In genomic region chr18:77086034-77086433, GRCh38 we compare ENCODE assay signal across 12 cellular contexts. TPM values are rescaled to one million over a fixed set of nuclear protein-coding genes. Genes with fewer than 3 reads are reported as not detected.
DNase-seq lines count a peak whose midpoint lies in the region; ATAC-seq, FAIRE-seq and TF ChIP-seq lines count a peak whose summit lies in the region.
"Had no signal": no experiment of that assay in that cellular context is flagged by ENCODE, and none has a peak within 500 bp of the region (broad histone marks: within the 10 kb centered on the region; RNA-seq: fewer than 3 reads in every experiment).

No MANE protein-coding gene starts in this region.

- CTCF ChIA-PET in activated naive CD4-positive, alpha-beta T cell treated with anti-CD3 and anti-CD28 coated beads, Interleukin-2, amount 10 ng/mL, durations not matched to agents 7 days and 5 days (lab: Charles Lee), result interaction anchor here (1.3 kb wide), 1 partner anchor 17 kb away, joined by 3 read pairs; no protein-coding TSS in a partner anchor

- no peak for DNase-seq in activated naive CD4-positive, alpha-beta T cell treated with anti-CD3 and anti-CD28 coated beads, Interleukin-2, amount 50 U/mL, for 72 hours (ENCODE audit: low spot score in 2 of 2)
- no peak for DNase-seq in activated naive CD4-positive, alpha-beta T cell treated with anti-CD3 and anti-CD28 coated beads, Interleukin-2, amount 10 ng/mL, durations not matched to agents 7 days and 5 days
- DNase-seq in ascending aorta (ENCODE audit: low spot score in 2 of 2) (peak in 1 of 2 donors; percentile 64), keratinocyte (ENCODE audit: low read depth, low spot score) (peak; percentile 97), GM19240 (ENCODE audit: insufficient read length, low spot score) (no peak), ureter (ENCODE audit: low spot score) (no peak)
- DNase-seq: C1 segment of cervical spinal cord, NCI-H2081 had no signal

- H3K27ac ChIP-seq in ascending aorta (peak overlapping the region; percentile 12 to 49), keratinocyte (ENCODE audit: control insufficient read depth, insufficient read depth, low read length) (peak overlapping the region; percentile 91), thymus (ENCODE audit: low read depth) (peak overlapping the region; percentile 2)
- H3K27ac ChIP-seq: cardiac muscle cell had no signal

- peaks cover 0 to 24% of the 10 kb centered on the region in 2 donors for H3K4me1 ChIP-seq in ascending aorta
- H3K4me1 ChIP-seq in keratinocyte (ENCODE audit: control insufficient read depth, extremely low read depth, insufficient read depth, low read length), result peaks cover 54% of the 10 kb centered on the region
- H3K4me1 ChIP-seq in thymus (ENCODE audit: control insufficient read depth, insufficient read depth, low read length), result no peaks in the 10 kb centered on the region

- peak overlapping the region; percentile 88 for H3K4me2 ChIP-seq in keratinocyte (ENCODE audit: control insufficient read depth, extremely low read depth, insufficient read depth, low read depth, low read length)

- intact Hi-C loops in ascending aorta (cut with DNase I), result loop anchor here (2.0 kb wide), 2 partner anchors 13 to 15 kb away; no protein-coding TSS in a partner anchor

- H3K4me1 Mint-ChIP-seq in activated naive CD4-positive, alpha-beta T cell treated with anti-CD3 and anti-CD28 coated beads, Interleukin-2, amount 10 ng/mL, durations not matched to agents 7 days and 5 days, result peaks cover 53% of the 10 kb centered on the region

- H3K4me3 ChIP-seq in ascending aorta, result peak overlapping the region in 1 of 2 donors; percentile 58
- peak overlapping the region in 2 of 3 experiments; percentile 18 to 59 for H3K4me3 ChIP-seq in keratinocyte (ENCODE audit: control insufficient read depth in 2 of 3, extremely low read depth in 1 of 3, insufficient read depth in 2 of 3, low read depth in 1 of 3, low read length in 3 of 3)
- H3K4me3 ChIP-seq in thymus (ENCODE audit: low read length), result no peak overlapping the region
- H3K4me3 ChIP-seq: cardiac muscle cell, lung had no signal

- H3K27me3 Mint-ChIP-seq in activated naive CD4-positive, alpha-beta T cell treated with anti-CD3 and anti-CD28 coated beads, Interleukin-2, amount 10 ng/mL, durations not matched to agents 7 days and 5 days, result no peaks in the 10 kb centered on the region

- H3K36me3 ChIP-seq in ascending aorta (no peaks in the 10 kb centered on the region), keratinocyte (ENCODE audit: control insufficient read depth in 2 of 2, extremely low read depth in 1 of 2, insufficient read depth in 2 of 2, low read length in 2 of 2) (peaks cover 0 to 2% of the 10 kb centered on the region in 2 experiments), thymus (ENCODE audit: control insufficient read depth, insufficient read depth) (no peaks in the 10 kb centered on the region)
- H3K36me3 ChIP-seq: cardiac muscle cell had no signal

- ATAC-seq in activated naive CD4-positive, alpha-beta T cell treated with anti-CD3 and anti-CD28 coated beads, Interleukin-2, amount 50 U/mL, for 72 hours, result peak; percentile 58 to 59
- no peak for ATAC-seq in GM21717 (IDR thresholded peaks at IDR 0.05; ENCODE audit: unreplicated experiment)

- H3K79me2 ChIP-seq in keratinocyte (ENCODE audit: control insufficient read depth, insufficient read depth, low read length), result peaks cover 54% of the 10 kb centered on the region

- FAIRE-seq in keratinocyte (lab: Jason Lieb, UNC), result peak; percentile 99

- peaks cover 5% of the 10 kb centered on the region for H3K9me1 ChIP-seq in keratinocyte (ENCODE audit: control insufficient read depth, extremely low read depth, insufficient read depth, low read length)

- no peak overlapping the region for H3K4me3 Mint-ChIP-seq in activated naive CD4-positive, alpha-beta T cell treated with anti-CD3 and anti-CD28 coated beads, Interleukin-2, amount 10 ng/mL, durations not matched to agents 7 days and 5 days

- H3K27me3 ChIP-seq in ascending aorta (no peaks in the 10 kb centered on the region), keratinocyte (ENCODE audit: control insufficient read depth, extremely low read depth, insufficient read depth, low read length) (no peaks in the 10 kb centered on the region), thymus (ENCODE audit: control insufficient read depth, insufficient read depth) (no peaks in the 10 kb centered on the region)

- H3K9me3 ChIP-seq in ascending aorta, result no peaks in the 10 kb centered on the region
- H3K9me3 ChIP-seq in keratinocyte (ENCODE audit: control insufficient read depth, low read depth, low read length), result no peaks in the 10 kb centered on the region
- H3K9me3 ChIP-seq in thymus (ENCODE audit: control insufficient read depth), result no peaks in the 10 kb centered on the region

- H4K20me1 ChIP-seq in keratinocyte (ENCODE audit: control insufficient read depth, extremely low read depth, insufficient read depth, low read length), result no peaks in the 10 kb centered on the region

- H3K9me3 Mint-ChIP-seq in activated naive CD4-positive, alpha-beta T cell treated with anti-CD3 and anti-CD28 coated beads, Interleukin-2, amount 50 U/mL, for 72 hours, result peaks cover 0 to 4% of the 10 kb centered on the region in 2 donors
- no peaks in the 10 kb centered on the region for H3K9me3 Mint-ChIP-seq in activated naive CD4-positive, alpha-beta T cell treated with anti-CD3 and anti-CD28 coated beads, Interleukin-2, amount 10 ng/mL, durations not matched to agents 7 days and 5 days

- 92% methylated on average over 3 of the region's 3 CpGs for WGBS in thymus

- H2AFZ ChIP-seq in keratinocyte (ENCODE audit: control insufficient read depth, low read length), result no peak overlapping the region

- TF ChIP-seq CTCF in ascending aorta (IDR thresholded peaks at IDR 0.05) (no peak), keratinocyte (optimal IDR thresholded peaks at IDR 0.05 in 1 of 3, IDR thresholded peaks at IDR 0.05 in 1 of 3, conservative IDR thresholded peaks at IDR 0.05 in 1 of 3; ENCODE audit: extremely low read depth in 1 of 3, insufficient read depth in 2 of 3, low read length in 3 of 3) (no peak)

- no peak overlapping the region for H3K27ac Mint-ChIP-seq in activated naive CD4-positive, alpha-beta T cell treated with anti-CD3 and anti-CD28 coated beads, Interleukin-2, amount 50 U/mL, for 72 hours
- no peak overlapping the region for H3K27ac Mint-ChIP-seq in activated naive CD4-positive, alpha-beta T cell treated with anti-CD3 and anti-CD28 coated beads, Interleukin-2, amount 10 ng/mL, durations not matched to agents 7 days and 5 days

- dilution Hi-C loops in keratinocyte (cut with MboI; ENCODE audit: extremely low pct_ligation_motif_present, low sequenced_read_pairs), result no loop called here

- H3K36me3 Mint-ChIP-seq in activated naive CD4-positive, alpha-beta T cell treated with anti-CD3 and anti-CD28 coated beads, Interleukin-2, amount 50 U/mL, for 72 hours, result peaks cover 0 to 34% of the 10 kb centered on the region in 2 donors
- H3K36me3 Mint-ChIP-seq in activated naive CD4-positive, alpha-beta T cell treated with anti-CD3 and anti-CD28 coated beads, Interleukin-2, amount 10 ng/mL, durations not matched to agents 7 days and 5 days, result peaks cover 58% of the 10 kb centered on the region

- H3K9ac ChIP-seq in keratinocyte (ENCODE audit: control insufficient read depth, extremely low read depth, insufficient read depth, low read length), result peak overlapping the region; percentile 77

RNA-seq across cellular contexts. Expression of gene MBP, which starts 46.5 kb away (rescaled TPM):
- total RNA-seq in activated naive CD4-positive, alpha-beta T cell treated with anti-CD3 and anti-CD28 coated beads, Interleukin-2, amount 50 U/mL, for 72 hours, result 10 to 100 TPM; 52.2 to 60.0 TPM
- total RNA-seq in ascending aorta (8.1 TPM), ureter (78.7 TPM)
- polyA plus RNA-seq in keratinocyte (30.7 to 38.7 TPM (median 35.6 TPM) in 3 replicates), thymus (16.3 TPM)
- 38.5 TPM for polyA plus RNA-seq in keratinocyte (2011; ENCODE audit: low read depth)
- polyA plus RNA-seq in keratinocyte (2011; cell fraction: cytosol; rRNA removed), result 30.1 and 40.6 TPM in 2 replicates
- 39.0 and 41.5 TPM in 2 replicates for polyA plus RNA-seq in keratinocyte (2011; cell fraction: nucleus; rRNA removed)
- 25.6 and 33.7 TPM in 2 replicates for polyA plus RNA-seq in keratinocyte (2012; ENCODE audit: low replicate concordance)
- polyA minus RNA-seq in keratinocyte, result 49.5 to 66.1 TPM (median 52.8 TPM) in 3 replicates
- 49.3 TPM for polyA minus RNA-seq in keratinocyte (2011; cell fraction: cytosol; rRNA and poly(A)+ RNA removed)
- polyA minus RNA-seq in keratinocyte (2011; cell fraction: nucleus; rRNA and poly(A)+ RNA removed), result 33.8 and 64.1 TPM in 2 replicates

Comparison
In these comparisons a context has a peak if more than half of its experiments do, and no peak if none do; other contexts are left out.
1. H3K27ac ChIP-seq: peak in every context shown above with its lines; median percentile 91 in keratinocyte; 30 in ascending aorta; 2 in thymus.